ENCODE assay signal across 9 cellular contexts in genomic region chr20:50146214-50146613, GRCh38. TPM values are rescaled to one million over a fixed set of nuclear protein-coding genes. Genes with fewer than 3 reads are reported as not detected.
DNase-seq lines count a peak whose midpoint lies in the region; ATAC-seq and TF ChIP-seq lines count a peak whose summit lies in the region.
"Had no signal": no experiment of that assay in that cellular context is flagged by ENCODE, and none has a peak within 500 bp of the region (broad histone marks: within the 10 kb centered on the region; RNA-seq: fewer than 3 reads in every experiment).

No MANE protein-coding gene starts in this region.

- H3K36me3 ChIP-seq in hepatocyte (replicated peaks; ENCODE audit: insufficient read depth, low read depth) = no peaks in the 10 kb centered on the region

- H3K9me3 ChIP-seq in hepatocyte (ENCODE audit: low read depth) = no peaks in the 10 kb centered on the region

- peak overlapping the region; percentile 97 for H3K27ac Mint-ChIP-seq in T-helper 2 cell treated with Interferon-gamma antibody and Interleukin-4, amounts not matched to agents 5 μg/mL and 100 μg/mL, for 36 hours
- peak overlapping the region; percentile 98 for H3K27ac Mint-ChIP-seq in activated CD8-positive, alpha-beta T cell treated with anti-CD3 and anti-CD28 coated beads, Interleukin-2, amount 10 ng/mL, durations not matched to agents 7 days and 5 days
- H3K27ac Mint-ChIP-seq in stimulated activated naive CD8-positive, alpha-beta T cell treated with anti-CD3 and anti-CD28 coated beads, Interleukin-15, amount 100 ng/mL, for 72 hours = peak overlapping the region; percentile 97 to 98

- H3K27me3 ChIP-seq in hepatocyte = no peaks in the 10 kb centered on the region

- 91% methylated on average over 6 of the region's 6 CpGs for WGBS in hepatocyte (ENCODE audit: low lambda C conversion rate, missing lambda C conversion rate)

- H4K20me1 ChIP-seq in hepatocyte (ENCODE audit: insufficient read depth, poor library complexity, severe bottlenecking) = peaks cover 7% of the 10 kb centered on the region

- peaks cover 50% of the 10 kb centered on the region for H3K36me3 Mint-ChIP-seq in T-helper 2 cell treated with Interferon-gamma antibody and Interleukin-4, amounts not matched to agents 5 μg/mL and 100 μg/mL, for 36 hours (ENCODE audit: low read depth)
- peaks cover 56% of the 10 kb centered on the region for H3K36me3 Mint-ChIP-seq in activated CD8-positive, alpha-beta T cell treated with anti-CD3 and anti-CD28 coated beads, Interleukin-2, amount 10 ng/mL, durations not matched to agents 7 days and 5 days (ENCODE audit: low read depth)

- no peak overlapping the region for H2AFZ ChIP-seq in hepatocyte

- peaks cover 88% of the 10 kb centered on the region for H3K79me2 ChIP-seq in hepatocyte

- POLR2A ChIA-PET in activated CD8-positive, alpha-beta T cell treated with anti-CD3 and anti-CD28 coated beads, Interleukin-2, amount 10 ng/mL, durations not matched to agents 7 days and 5 days (lab: Charles Lee) = no interaction called here

- DNase-seq in T-helper 2 cell treated with Interferon-gamma antibody and Interleukin-4, amounts not matched to agents 5 μg/mL and 100 μg/mL, for 36 hours (ENCODE audit: low spot score) = no peak
- DNase-seq in T-helper 2 cell (no peak), hepatocyte (ENCODE audit: low spot score) (no peak), DMS79 (lab: John Stamatoyannopoulos, UW) (no peak)
- DNase-seq in activated CD8-positive, alpha-beta T cell treated with anti-CD3 and anti-CD28 coated beads, Interleukin-2, amount 10 ng/mL, durations not matched to agents 7 days and 5 days = no peak
- no peak for DNase-seq in stimulated activated naive CD8-positive, alpha-beta T cell treated with anti-CD3 and anti-CD28 coated beads, Interleukin-15, amount 100 ng/mL, for 72 hours
- DNase-seq: 8988T had no signal

- ATAC-seq in activated CD8-positive, alpha-beta T cell treated with anti-CD3 and anti-CD28 coated beads, Interleukin-2, amount 10 ng/mL, durations not matched to agents 7 days and 5 days = no peak
- ATAC-seq in stimulated activated naive CD8-positive, alpha-beta T cell treated with anti-CD3 and anti-CD28 coated beads, Interleukin-15, amount 100 ng/mL, for 72 hours = no peak
- ATAC-seq in HG03025 (IDR thresholded peaks at IDR 0.05; ENCODE audit: low FRiP score, unreplicated experiment) = no peak
- no peak for ATAC-seq in GM18907 (IDR thresholded peaks at IDR 0.05; ENCODE audit: unreplicated experiment)

- peaks cover 54% of the 10 kb centered on the region for H3K4me1 Mint-ChIP-seq in T-helper 2 cell treated with Interferon-gamma antibody and Interleukin-4, amounts not matched to agents 5 μg/mL and 100 μg/mL, for 36 hours (ENCODE audit: low read depth)
- H3K4me1 Mint-ChIP-seq in activated CD8-positive, alpha-beta T cell treated with anti-CD3 and anti-CD28 coated beads, Interleukin-2, amount 10 ng/mL, durations not matched to agents 7 days and 5 days (ENCODE audit: low read depth) = peaks cover 62% of the 10 kb centered on the region
- peaks cover 66% of the 10 kb centered on the region for H3K4me1 Mint-ChIP-seq in stimulated activated naive CD8-positive, alpha-beta T cell treated with anti-CD3 and anti-CD28 coated beads, Interleukin-15, amount 100 ng/mL, for 72 hours

- H3K4me3 Mint-ChIP-seq in T-helper 2 cell treated with Interferon-gamma antibody and Interleukin-4, amounts not matched to agents 5 μg/mL and 100 μg/mL, for 36 hours = peak overlapping the region; percentile 87
- peak overlapping the region; percentile 78 for H3K4me3 Mint-ChIP-seq in activated CD8-positive, alpha-beta T cell treated with anti-CD3 and anti-CD28 coated beads, Interleukin-2, amount 10 ng/mL, durations not matched to agents 7 days and 5 days
- H3K4me3 Mint-ChIP-seq in stimulated activated naive CD8-positive, alpha-beta T cell treated with anti-CD3 and anti-CD28 coated beads, Interleukin-15, amount 100 ng/mL, for 72 hours = peak overlapping the region; percentile 80 to 84

- H3K9me2 ChIP-seq in hepatocyte (replicated peaks; ENCODE audit: insufficient read depth) = no peaks in the 10 kb centered on the region

- CTCF ChIA-PET in activated CD8-positive, alpha-beta T cell treated with anti-CD3 and anti-CD28 coated beads, Interleukin-2, amount 10 ng/mL, durations not matched to agents 7 days and 5 days (lab: Charles Lee) = interaction anchor here (1.1 to 3.4 kb wide), 3 partner anchors 25 to 75 kb away, joined by 3 to 37 read pairs (median 5); no protein-coding TSS in a partner anchor

- no peaks in the 10 kb centered on the region for H3K27me3 Mint-ChIP-seq in T-helper 2 cell treated with Interferon-gamma antibody and Interleukin-4, amounts not matched to agents 5 μg/mL and 100 μg/mL, for 36 hours (ENCODE audit: low read depth)
- no peaks in the 10 kb centered on the region for H3K27me3 Mint-ChIP-seq in activated CD8-positive, alpha-beta T cell treated with anti-CD3 and anti-CD28 coated beads, Interleukin-2, amount 10 ng/mL, durations not matched to agents 7 days and 5 days (ENCODE audit: low read depth)
- no peaks in the 10 kb centered on the region for H3K27me3 Mint-ChIP-seq in stimulated activated naive CD8-positive, alpha-beta T cell treated with anti-CD3 and anti-CD28 coated beads, Interleukin-15, amount 100 ng/mL, for 72 hours

- peak overlapping the region; percentile 64 for H3K27ac ChIP-seq in hepatocyte

- no peak overlapping the region for H3K4me3 ChIP-seq in hepatocyte

- peaks cover 17% of the 10 kb centered on the region for H3K4me1 ChIP-seq in hepatocyte (ENCODE audit: insufficient read depth)

- H3K9me3 Mint-ChIP-seq in T-helper 2 cell treated with Interferon-gamma antibody and Interleukin-4, amounts not matched to agents 5 μg/mL and 100 μg/mL, for 36 hours = no peaks in the 10 kb centered on the region
- H3K9me3 Mint-ChIP-seq in activated CD8-positive, alpha-beta T cell treated with anti-CD3 and anti-CD28 coated beads, Interleukin-2, amount 10 ng/mL, durations not matched to agents 7 days and 5 days (ENCODE audit: insufficient read depth) = no peaks in the 10 kb centered on the region
- no peaks in the 10 kb centered on the region for H3K9me3 Mint-ChIP-seq in stimulated activated naive CD8-positive, alpha-beta T cell treated with anti-CD3 and anti-CD28 coated beads, Interleukin-15, amount 100 ng/mL, for 72 hours

- H3K4me2 ChIP-seq in hepatocyte = no peak overlapping the region

- TF ChIP-seq CTCF in hepatocyte (IDR thresholded peaks at IDR 0.05; ENCODE audit: poor library complexity) = no peak

RNA-seq across cellular contexts. Expression of gene PEDS1, which starts 7.3 kb away (rescaled TPM):
- 10 to 100 TPM; 28.7 to 30.2 TPM for total RNA-seq in activated CD8-positive, alpha-beta T cell treated with anti-CD3 and anti-CD28 coated beads, Interleukin-2, amount 10 ng/mL, durations not matched to agents 7 days and 5 days
- total RNA-seq in hepatocyte = 24.5 and 29.5 TPM in 2 replicates
- 39.1 and 46.2 TPM in 2 replicates for polyA plus RNA-seq in hepatocyte

RNA-seq across cellular contexts. Expression of gene UBE2V1, which starts 33.3 kb away (rescaled TPM):
- 100 to 1,000 TPM; 120 to 131 TPM for total RNA-seq in activated CD8-positive, alpha-beta T cell treated with anti-CD3 and anti-CD28 coated beads, Interleukin-2, amount 10 ng/mL, durations not matched to agents 7 days and 5 days
- 57.7 and 64.0 TPM in 2 replicates for total RNA-seq in hepatocyte
- 112 and 114 TPM in 2 replicates for polyA plus RNA-seq in hepatocyte

RNA-seq across cellular contexts. Expression of gene CEBPB, which starts 44.4 kb away (rescaled TPM):
- 10 to 100 TPM; 28.8 to 32.0 TPM for total RNA-seq in activated CD8-positive, alpha-beta T cell treated with anti-CD3 and anti-CD28 coated beads, Interleukin-2, amount 10 ng/mL, durations not matched to agents 7 days and 5 days
- total RNA-seq in hepatocyte = 58.9 and 60.9 TPM in 2 replicates
- polyA plus RNA-seq in hepatocyte = 159 and 183 TPM in 2 replicates
